9 cellular contexts compared by ENCODE assay signal in genomic region chr6:36118550-36119107, GRCh38. TPM values are rescaled to one million over a fixed set of nuclear protein-coding genes. Genes with fewer than 3 reads are reported as not detected.
DNase-seq lines count a peak whose midpoint lies in the region; ATAC-seq, FAIRE-seq and TF ChIP-seq lines count a peak whose summit lies in the region.
"Had no signal": no experiment of that assay in that cellular context is flagged by ENCODE, and none has a peak within 500 bp of the region (broad histone marks: within the 10 kb centered on the region; RNA-seq: fewer than 3 reads in every experiment).

No MANE protein-coding gene starts in this region.

- H3K27ac ChIP-seq in left ventricle myocardium inferior (replicated peaks) (no peak overlapping the region), uterus (no peak overlapping the region), A673 (ENCODE audit: low read depth, low read length, poor library complexity, severe bottlenecking) (no peak overlapping the region)
- H3K27ac ChIP-seq: SJSA1 had no signal

- peaks cover 22% of the 10 kb centered on the region for H3K4me1 ChIP-seq in left ventricle myocardium inferior
- H3K4me1 ChIP-seq in uterus = no peaks in the 10 kb centered on the region
- no peaks in the 10 kb centered on the region for H3K4me1 ChIP-seq in A673 (ENCODE audit: insufficient read depth, low read length, poor library complexity, severe bottlenecking)
- H3K4me1 ChIP-seq: SJSA1 had no signal

- ATAC-seq in Right ventricle myocardium inferior = peak; percentile 41

- CTCF ChIA-PET in A673 (lab: Charles Lee) = interaction anchor here (0.6 kb wide), 1 partner anchor 540 kb away, joined by 3 read pairs; no protein-coding TSS in a partner anchor

- BruUV-seq in A673 (replicated peaks; lab: Mats Ljungman, UMichigan) = no TSS peak

- H3K36me3 ChIP-seq in left ventricle myocardium inferior (no peaks in the 10 kb centered on the region), uterus (no peaks in the 10 kb centered on the region), A673 (ENCODE audit: insufficient read depth, low read length, poor library complexity, severe bottlenecking) (no peaks in the 10 kb centered on the region)
- H3K36me3 ChIP-seq: SJSA1 had no signal

- TF ChIP-seq CTCF in left ventricle myocardium inferior (IDR thresholded peaks at IDR 0.05; ENCODE audit: borderline replicate concordance) (no peak), uterus (IDR thresholded peaks at IDR 0.05) (no peak), A673 (conservative IDR thresholded peaks at IDR 0.05; ENCODE audit: low read depth, low read length) (no peak)

- H3K4me3 ChIP-seq in left ventricle myocardium inferior (no peak overlapping the region), uterus (no peak overlapping the region), A673 (ENCODE audit: low read depth, low read length, poor library complexity, severe bottlenecking) (no peak overlapping the region)
- H3K4me3 ChIP-seq: SJSA1 had no signal

- no peak for DNase-seq in Right ventricle myocardium inferior (ENCODE audit: missing footprints)
- DNase-seq in left ventricle myocardium inferior = no peak
- DNase-seq in activated gamma-delta T cell treated with anti-CD3 and anti-CD28 coated beads, Interleukin-2, amount 50 U/mL, for 16 hours (ENCODE audit: low read depth) = peak; percentile 70
- peak; percentile 72 for DNase-seq in mesenteric fat pad (ENCODE audit: low spot score)
- DNase-seq in ureter (ENCODE audit: low spot score) = peak; percentile 64
- no peak for DNase-seq in uterus
- DNase-seq in A673 (ENCODE audit: low spot score) = no peak
- DNase-seq in GM12892 (ENCODE audit: insufficient read length) = no peak

- no peaks in the 10 kb centered on the region for H3K27me3 ChIP-seq in left ventricle myocardium inferior (ENCODE audit: low read depth)
- no peaks in the 10 kb centered on the region for H3K27me3 ChIP-seq in uterus
- H3K27me3 ChIP-seq in A673 (replicated peaks; ENCODE audit: insufficient read depth, low read depth, low read length, poor library complexity) = no peaks in the 10 kb centered on the region
- H3K27me3 ChIP-seq: SJSA1 had no signal

- H3K9me3 ChIP-seq in left ventricle myocardium inferior (replicated peaks) = no peaks in the 10 kb centered on the region
- no peaks in the 10 kb centered on the region for H3K9me3 ChIP-seq in uterus
- H3K9me3 ChIP-seq in A673 (ENCODE audit: low read depth, low read length, poor library complexity, severe bottlenecking) = no peaks in the 10 kb centered on the region
- H3K9me3 ChIP-seq: SJSA1 had no signal

- intact Hi-C loops in Right ventricle myocardium inferior (cut with DNase I) (no loop called here), left ventricle myocardium inferior (cut with micrococcal nuclease) (no loop called here), uterus (cut with DNase I; ENCODE audit: low total_unique reads) (no loop called here), A673 (cut with micrococcal nuclease; ENCODE audit: unreplicated experiment) (no loop called here)

- POLR2A ChIA-PET in A673 (lab: Charles Lee; ENCODE audit: low non-redundant PET) = no interaction called here

- no peak for FAIRE-seq in GM12892 (lab: Jason Lieb, UNC)

- no peak for TF ChIP-seq POLR2A in uterus (IDR thresholded peaks at IDR 0.05)
- TF ChIP-seq POLR2A in GM12892 (IDR thresholded peaks at IDR 0.05; ENCODE audit: low read depth, low read length) = no peak

RNA-seq across cellular contexts. Expression of gene MAPK13, which starts 11.7 kb away (rescaled TPM):
- total RNA-seq in Right ventricle myocardium inferior (0.70 TPM), left ventricle myocardium inferior (0.33 TPM), mesenteric fat pad (12.2 TPM), ureter (70.3 TPM), uterus (10 to 100 TPM in 1 of 4 donors, 1 to 10 TPM in 2, under 1 TPM in 1; 0.26 to 10.9 (median 3.0) TPM), A673 (2021) (2.6 and 2.7 TPM in 2 replicates)
- polyA plus RNA-seq in GM12892 (2012; ENCODE audit: missing spikeins) = 5.4 TPM
- total RNA-seq: SJSA1 had no signal

Comparison
In these comparisons a context has a peak if more than half of its experiments do, and no peak if none do; other contexts are left out.
1. DNase-seq: peak in activated gamma-delta T cell treated with anti-CD3 and anti-CD28 coated beads, Interleukin-2, amount 50 U/mL, for 16 hours (single experiment), mesenteric fat pad (single experiment) and ureter (single experiment); none in Right ventricle myocardium inferior (single experiment), left ventricle myocardium inferior (single experiment), uterus (0 of 2), A673 (single experiment) and GM12892 (single experiment).